In the genomic region with DNA sequence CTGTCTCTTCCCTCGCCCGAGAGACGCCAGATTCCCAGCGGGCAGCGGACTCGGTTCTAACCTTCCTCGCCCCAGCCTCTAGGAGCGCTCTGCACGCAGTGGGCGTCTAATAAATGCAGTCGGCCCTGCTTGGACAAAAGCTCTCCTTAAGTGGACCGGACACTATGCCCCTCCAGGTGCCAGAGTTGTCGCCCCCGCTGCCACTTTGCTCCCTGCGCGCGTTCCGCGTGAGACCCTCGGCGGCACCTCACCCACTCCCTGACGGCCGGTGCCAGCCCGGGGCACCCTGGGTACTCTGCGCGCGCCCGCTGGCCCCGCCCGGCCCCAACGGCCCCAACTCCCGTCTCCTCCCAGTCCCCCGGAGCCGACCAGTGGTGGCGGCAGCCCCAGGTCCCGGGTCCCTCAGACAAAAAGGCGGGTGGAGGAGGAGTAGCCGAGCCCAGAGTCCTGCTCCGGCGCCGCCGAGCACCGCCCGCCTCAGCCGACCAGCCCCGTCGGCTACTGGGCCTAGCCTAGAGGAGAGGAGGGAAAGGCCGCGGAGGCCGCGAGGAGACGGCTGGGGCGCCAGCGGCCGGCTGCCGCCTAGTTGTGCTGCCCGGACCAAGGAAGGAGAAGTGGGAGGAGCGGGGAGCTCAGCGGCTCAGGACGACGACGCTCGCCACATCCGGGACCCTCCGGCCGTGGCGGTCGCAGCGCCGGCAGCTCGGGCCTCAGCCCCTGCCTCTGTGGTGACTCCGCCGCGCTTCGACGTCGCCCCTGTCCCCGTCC, we compare ENCODE assay signal across 8 cellular contexts.
DNase-seq lines count a peak whose midpoint lies in the region; ATAC-seq and TF ChIP-seq lines count a peak whose summit lies in the region.

No MANE protein-coding gene starts in this region.

- WGBS in esophagus squamous epithelium, 2 donors, result 0 to 2% methylated on average over 10 to 13 of the region's 78 CpGs

- H3K9me3 ChIP-seq in esophagus squamous epithelium (no peaks in the 10 kb centered on the region), muscle layer of duodenum (ENCODE audit: control insufficient read depth in 1 of 2, low read length in 2 of 2) (no peaks in the 10 kb centered on the region)

- peaks cover 3 to 17% (median 4%) of the 10 kb centered on the region in 3 donors for H3K4me1 ChIP-seq in esophagus squamous epithelium
- H3K4me1 ChIP-seq in muscle layer of duodenum (ENCODE audit: control insufficient read depth in 1 of 2, insufficient read depth in 2 of 2, low read length in 2 of 2), result peaks cover 0 to 6% of the 10 kb centered on the region in 2 donors

- H3K4me3 ChIP-seq in esophagus squamous epithelium, result peak overlapping the region; percentile 74 to 87 (median 86)
- H3K4me3 ChIP-seq in muscle layer of duodenum (ENCODE audit: low read depth in 1 of 2, low read length in 2 of 2), result peak overlapping the region; percentile 69 to 87

- TF ChIP-seq POLR2A in esophagus squamous epithelium (IDR thresholded peaks at IDR 0.05), result peak in 2 of 4 donors; percentile 80 to 88

- H3K27me3 ChIP-seq in esophagus squamous epithelium (no peaks in the 10 kb centered on the region), muscle layer of duodenum (ENCODE audit: low read depth, low read length) (no peaks in the 10 kb centered on the region)

- no peaks in the 10 kb centered on the region for H3K36me3 ChIP-seq in esophagus squamous epithelium
- no peaks in the 10 kb centered on the region for H3K36me3 ChIP-seq in muscle layer of duodenum (ENCODE audit: control insufficient read depth in 1 of 2, insufficient read depth in 2 of 2, low read length in 2 of 2)

- peak; percentile 79 for DNase-seq in DMS114 treated with DMSO at 0.1 percent for 48 hours (lab: John Stamatoyannopoulos, UW; ENCODE audit: unreplicated experiment)
- peak; percentile 83 for DNase-seq in HT1080 (ENCODE audit: low read depth)
- DNase-seq in OCI-M1 (lab: John Stamatoyannopoulos, UW), result peak; percentile 89
- peak; percentile 79 to 85 for DNase-seq in activated T-cell treated with anti-CD3 and anti-CD28 coated beads, Interleukin-2, amount 50 U/mL, for 48 hours
- peak; percentile 25 for DNase-seq in esophagus squamous epithelium (lab: John Stamatoyannopoulos, UW)
- peak; percentile 54 to 65 for DNase-seq in stimulated activated CD8-positive, alpha-beta memory T cell treated with anti-CD3 and anti-CD28 coated beads, Interleukin-7, amount 100 ng/mL, for 48 hours (ENCODE audit: extremely low read depth in 1 of 2, low read depth in 1 of 2)

- peak overlapping the region; percentile 91 to 97 (median 97) for H3K27ac ChIP-seq in esophagus squamous epithelium
- H3K27ac ChIP-seq in muscle layer of duodenum (ENCODE audit: low read length), result peak overlapping the region; percentile 69

- intact Hi-C loops in esophagus squamous epithelium (cut with DNase I), result no loop called here

- peak; percentile 13 to 61 (median 44) for TF ChIP-seq CTCF in esophagus squamous epithelium (IDR thresholded peaks at IDR 0.05)

- ATAC-seq in GM21367 (IDR thresholded peaks at IDR 0.05; ENCODE audit: unreplicated experiment), result peak; percentile 72

Comparison
In these comparisons a context has a peak if more than half of its experiments do, and no peak if none do; other contexts are left out.
1. Peak in every context shown above with its lines: DNase-seq, ATAC-seq, H3K4me3 ChIP-seq and H3K27ac ChIP-seq.
2. DNase-seq: peak in every context shown above with its lines; median percentile 89 in OCI-M1; 83 in HT1080; 82 in activated T-cell treated with anti-CD3 and anti-CD28 coated beads, Interleukin-2, amount 50 U/mL, for 48 hours; 79 in DMS114 treated with DMSO at 0.1 percent for 48 hours; 60 in stimulated activated CD8-positive, alpha-beta memory T cell treated with anti-CD3 and anti-CD28 coated beads, Interleukin-7, amount 100 ng/mL, for 48 hours; 25 in esophagus squamous epithelium.